2 cellular contexts compared by ENCODE assay signal in genomic region chr6:73724389-73724788, GRCh38.
TF ChIP-seq lines count a peak whose summit lies in the region.

No MANE protein-coding gene starts in this region.

TF ChIP-seq in IMR-90, 13 proteins besides CTCF, POLR2A, EP300 and RAD21:
- TF ChIP-seq NFE2L2 (IDR thresholded peaks at IDR 0.05; ENCODE audit: low read depth, low read length) (no peak), RFX5 (IDR thresholded peaks at IDR 0.05; ENCODE audit: low read depth, low read length) (no peak), MXI1 (IDR thresholded peaks at IDR 0.05; ENCODE audit: borderline replicate concordance, low read depth, low read length) (no peak), MAZ (IDR thresholded peaks at IDR 0.05; ENCODE audit: borderline replicate concordance, low read depth, low read length) (no peak), CEBPB (IDR thresholded peaks at IDR 0.05; ENCODE audit: low read depth, low read length) (no peak), MAFK (IDR thresholded peaks at IDR 0.05; ENCODE audit: low read depth, low read length) (no peak), BHLHE40 (IDR thresholded peaks at IDR 0.05; ENCODE audit: low read depth, low read length) (no peak), SMC3 (IDR thresholded peaks at IDR 0.05; ENCODE audit: low read depth, low read length) (no peak)
- TF ChIP-seq, protein P1, sequence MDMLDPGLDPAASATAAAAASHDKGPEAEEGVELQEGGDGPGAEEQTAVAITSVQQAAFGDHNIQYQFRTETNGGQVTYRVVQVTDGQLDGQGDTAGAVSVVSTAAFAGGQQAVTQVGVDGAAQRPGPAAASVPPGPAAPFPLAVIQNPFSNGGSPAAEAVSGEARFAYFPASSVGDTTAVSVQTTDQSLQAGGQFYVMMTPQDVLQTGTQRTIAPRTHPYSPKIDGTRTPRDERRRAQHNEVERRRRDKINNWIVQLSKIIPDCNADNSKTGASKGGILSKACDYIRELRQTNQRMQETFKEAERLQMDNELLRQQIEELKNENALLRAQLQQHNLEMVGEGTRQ (IDR thresholded peaks at IDR 0.05; ENCODE audit: low read depth, low read length), result no peak

TF ChIP-seq in endothelial cell of umbilical vein, 7 proteins besides CTCF, POLR2A, EP300 and RAD21:
- no peak for TF ChIP-seq GATA2 (IDR thresholded peaks at IDR 0.05; ENCODE audit: insufficient read depth, insufficient read length, low read depth, low read length)
- TF ChIP-seq MYC (IDR thresholded peaks at IDR 0.05; ENCODE audit: low read depth, low read length), result no peak
- TF ChIP-seq JUN (IDR thresholded peaks at IDR 0.05; ENCODE audit: borderline replicate concordance, insufficient read depth, insufficient read length, low read depth), result no peak
- TF ChIP-seq POLR2AphosphoS5 (IDR thresholded peaks at IDR 0.05; ENCODE audit: insufficient read depth, low read depth, low read length), result no peak
- TF ChIP-seq EZH2 (IDR thresholded peaks at IDR 0.05; ENCODE audit: borderline replicate concordance, low read depth, low read length, severe bottlenecking), result no peak
- TF ChIP-seq FOS (IDR thresholded peaks at IDR 0.05; ENCODE audit: borderline replicate concordance, insufficient read depth, low read length), result no peak
- TF ChIP-seq, protein P2, sequence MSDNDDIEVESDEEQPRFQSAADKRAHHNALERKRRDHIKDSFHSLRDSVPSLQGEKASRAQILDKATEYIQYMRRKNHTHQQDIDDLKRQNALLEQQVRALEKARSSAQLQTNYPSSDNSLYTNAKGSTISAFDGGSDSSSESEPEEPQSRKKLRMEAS (IDR thresholded peaks at IDR 0.05; ENCODE audit: insufficient read depth, insufficient read length), result no peak
